26 cellular contexts compared by ENCODE assay signal in the genomic region with DNA sequence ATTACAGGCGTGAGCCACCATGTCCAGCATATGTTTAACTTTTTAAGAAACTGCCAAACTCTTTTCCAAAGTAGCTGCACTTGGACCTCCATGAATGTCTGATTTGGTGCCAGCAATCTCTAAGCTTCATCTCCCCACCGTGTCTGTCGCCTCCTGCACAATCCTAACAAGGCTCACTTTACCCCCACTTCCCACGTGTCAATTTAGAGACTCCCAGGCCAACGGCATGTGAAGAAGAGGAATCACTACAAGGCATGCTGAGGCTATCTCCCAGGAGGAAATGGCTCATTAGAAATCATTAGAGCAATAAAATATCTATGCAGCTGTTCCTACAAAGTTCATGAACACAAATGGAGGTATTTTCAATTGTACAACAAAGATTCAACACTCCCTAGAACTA. TPM values are rescaled to one million over a fixed set of nuclear protein-coding genes. Genes with fewer than 3 reads are reported as not detected.
"Had no signal": no experiment of that assay in that cellular context is flagged by ENCODE, and none has a peak within 500 bp of the region (broad histone marks: within the 10 kb centered on the region; RNA-seq: fewer than 3 reads in every experiment).

No MANE protein-coding gene starts in this region.

- H3K27me3 ChIP-seq: right atrium auricular region, tibial nerve, upper lobe of left lung had no signal

- H3K9me3 ChIP-seq: gastrocnemius medialis, lower lobe of right lung, mucosa of descending colon, prostate gland, right atrium auricular region, sigmoid colon, spleen, thoracic aorta, tibial nerve, upper lobe of left lung had no signal

- DNase-seq: cortex of kidney; dorsolateral prefrontal cortex; effector CD4-positive, alpha-beta T cell; foreskin fibroblast; gastrocnemius medialis; head of caudate nucleus; left ventricle myocardium superior; lower lobe of right lung; mucosa of descending colon; naive thymus-derived CD4-positive, alpha-beta T cell; sigmoid colon; spleen; stimulated activated CD4-positive, alpha-beta T cell treated with anti-CD3 and anti-CD28 coated beads, Interleukin-4, amount 100 ng/mL, for 4 hours; stimulated activated naive CD8-positive, alpha-beta T cell treated with anti-CD3 and anti-CD28 coated beads, Interleukin-15, Interleukin-2, amounts not matched to agents 100 U/mL and 50 U/mL, for 24 hours; substantia nigra; upper lobe of left lung had no signal

- H3K27ac ChIP-seq: dorsolateral prefrontal cortex, gastrocnemius medialis, lower lobe of right lung, parathyroid adenoma, right atrium auricular region, sigmoid colon, skin epidermis, spleen, thoracic aorta, tibial nerve, upper lobe of left lung had no signal

- H3K4me1 ChIP-seq: gastrocnemius medialis, parathyroid adenoma, prostate gland, sigmoid colon, tibial nerve had no signal

- H3K9ac ChIP-seq: parathyroid adenoma had no signal

- H3K79me2 ChIP-seq: parathyroid adenoma had no signal

- ATAC-seq: esophagus mucosa; gastrocnemius medialis; left ventricle myocardium superior; lower lobe of right lung; mucosa of descending colon; naive thymus-derived CD4-positive, alpha-beta T cell; stimulated activated memory B cell treated with anti-CD40 and anti-IgM and Interleukin-4, amounts not matched to agents 10 μg/mL and 1 μg/mL and 100 μg/mL, for 72 hours; stimulated activated naive CD8-positive, alpha-beta T cell treated with anti-CD3 and anti-CD28 coated beads, Interleukin-15, Interleukin-2, amounts not matched to agents 100 U/mL and 50 U/mL, for 24 hours had no signal

- H2AFZ ChIP-seq: parathyroid adenoma had no signal

- H3K4me3 ChIP-seq: dorsolateral prefrontal cortex, gastrocnemius medialis, lower lobe of right lung, mucosa of descending colon, prostate gland, right atrium auricular region, sigmoid colon, skin epidermis, spleen, thoracic aorta, tibial nerve, upper lobe of left lung had no signal

- H3K36me3 ChIP-seq: gastrocnemius medialis, lower lobe of right lung, prostate gland, right atrium auricular region, sigmoid colon, spleen, thoracic aorta, tibial nerve, upper lobe of left lung had no signal

RNA-seq across cellular contexts. Expression of a gene that starts 14.8 kb away (rescaled TPM):
- total RNA-seq: neural crest cell had no signal
- polyA plus RNA-seq: keratinocyte had no signal
